1 cellular context compared by ENCODE assay signal in the genomic region with DNA sequence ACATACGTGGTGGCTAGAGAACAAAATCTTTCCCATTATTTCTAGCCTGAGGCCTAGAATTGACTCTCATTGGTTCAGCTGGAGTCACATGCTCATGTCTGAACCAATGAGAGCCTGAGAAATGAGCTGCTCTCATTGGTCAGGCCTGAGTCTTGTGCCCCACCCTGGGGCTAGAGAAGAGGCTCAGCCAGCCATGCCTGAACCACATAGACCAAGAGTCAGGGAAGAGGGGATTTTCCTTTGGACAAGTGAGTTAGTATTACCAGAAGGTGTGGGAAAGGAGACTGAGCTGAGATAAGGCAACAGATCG.
TF ChIP-seq lines count a peak whose summit lies in the region.

No MANE protein-coding gene starts in this region.

TF ChIP-seq in WTC11, 78 proteins besides CTCF, POLR2A, EP300 and RAD21:
- TF ChIP-seq, protein P1, sequence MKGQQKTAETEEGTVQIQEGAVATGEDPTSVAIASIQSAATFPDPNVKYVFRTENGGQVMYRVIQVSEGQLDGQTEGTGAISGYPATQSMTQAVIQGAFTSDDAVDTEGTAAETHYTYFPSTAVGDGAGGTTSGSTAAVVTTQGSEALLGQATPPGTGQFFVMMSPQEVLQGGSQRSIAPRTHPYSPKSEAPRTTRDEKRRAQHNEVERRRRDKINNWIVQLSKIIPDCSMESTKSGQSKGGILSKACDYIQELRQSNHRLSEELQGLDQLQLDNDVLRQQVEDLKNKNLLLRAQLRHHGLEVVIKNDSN (CRISPR knock-in tag; IDR thresholded peaks at IDR 0.05), result peak; percentile 51; the same call in 1 of the 2 replicates
- TF ChIP-seq ZNF138 (CRISPR knock-in tag; conservative IDR thresholded peaks at IDR 0.05), result no peak
